ENCODE assay signal across 8 cellular contexts in genomic region chr13:112587767-112588489, GRCh38. TPM values are rescaled to one million over a fixed set of nuclear protein-coding genes. Genes with fewer than 3 reads are reported as not detected.
A peak's percentile ranks its signal among the peaks of the same experiment; 100 is the strongest.
DNase-seq lines count a peak whose midpoint lies in the region; ATAC-seq and TF ChIP-seq lines count a peak whose summit lies in the region.

TSS of gene TUBGCP3 (minus strand) at chr13:112588153. CDS start at chr13:112587980, 173 bp downstream.

- peak; percentile 72 for ATAC-seq in GM21367 (IDR thresholded peaks at IDR 0.05; ENCODE audit: unreplicated experiment)

- no TSS peak for BruUV-seq in Calu3 (replicated peaks; lab: Mats Ljungman, UMichigan)

- H3K4me3 Mint-ChIP-seq in Calu3 (ENCODE audit: low read depth, unreplicated experiment), result peak within 1 kb of the TSS; percentile 72

- intact Hi-C loops in Calu3 (cut with micrococcal nuclease; ENCODE audit: unreplicated experiment), result no loop called here

- H3K4me1 Mint-ChIP-seq in Calu3 (ENCODE audit: low read depth, unreplicated experiment), result peaks cover 7% of the 10 kb centered on the region

- H3K9me3 Mint-ChIP-seq in Calu3 (ENCODE audit: low read depth, unreplicated experiment), result no peaks in the 10 kb centered on the region

- H3K27ac Mint-ChIP-seq in Calu3 (ENCODE audit: unreplicated experiment), result peak within 1 kb of the TSS; percentile 85

- no peak for TF ChIP-seq CTCF in Calu3 (IDR thresholded peaks at IDR 0.05; ENCODE audit: unreplicated experiment)

- H3K27me3 Mint-ChIP-seq in Calu3 (ENCODE audit: unreplicated experiment), result no peaks in the 10 kb centered on the region

- CTCF ChIA-PET in Calu3 (lab: Charles Lee), result no interaction called here

- H3K27ac ChIP-seq in epithelial cell of prostate, result peak within 1 kb of the TSS; percentile 91

- H3K36me3 Mint-ChIP-seq in Calu3 (ENCODE audit: insufficient read depth, unreplicated experiment), result peaks cover 12% of the 10 kb centered on the region

- peak; percentile 66 for DNase-seq in Calu3
- DNase-seq in HUDEP-2 (lab: John Stamatoyannopoulos, UW; ENCODE audit: unreplicated experiment in 76 of 76), result peak in 73 of 76 experiments; percentile 10 to 81 (median 67)
- peak; percentile 28 for DNase-seq in OCI-M2 (lab: John Stamatoyannopoulos, UW; ENCODE audit: unreplicated experiment)
- peak; percentile 61 for DNase-seq in activated T-cell treated with anti-CD3 and anti-CD28 coated beads for 4 hours
- DNase-seq in epithelial cell of prostate (ENCODE audit: low read depth, low spot score), result peak; percentile 12
- DNase-seq in mucosa of gallbladder (ENCODE audit: low spot score), result peak; percentile 82
- DNase-seq in stimulated activated CD8-positive, alpha-beta memory T cell treated with anti-CD3 and anti-CD28 coated beads, Interleukin-4, amount 100 ng/mL, for 24 hours (ENCODE audit: low read depth), result peak; percentile 70

RNA-seq across cellular contexts. Expression of gene TUBGCP3, which starts in this region (rescaled TPM):
- total RNA-seq in Calu3 (2022), result 13.7 and 16.1 TPM in 2 replicates
- total RNA-seq in mucosa of gallbladder, result 27.2 TPM

Comparison
In these comparisons a context has a peak if more than half of its experiments do, and no peak if none do; other contexts are left out.
1. Peak in every context shown above with its lines: DNase-seq, ATAC-seq and H3K27ac ChIP-seq.
2. DNase-seq: peak in every context shown above with its lines; median percentile 82 in mucosa of gallbladder; 70 in stimulated activated CD8-positive, alpha-beta memory T cell treated with anti-CD3 and anti-CD28 coated beads, Interleukin-4, amount 100 ng/mL, for 24 hours; 67 in HUDEP-2; 66 in Calu3; 61 in activated T-cell treated with anti-CD3 and anti-CD28 coated beads for 4 hours; 28 in OCI-M2; 12 in epithelial cell of prostate.